ENCODE assay signal across 9 cellular contexts in genomic region chr3:190585771-190586630, GRCh38.
DNase-seq lines count a peak whose midpoint lies in the region; ATAC-seq and TF ChIP-seq lines count a peak whose summit lies in the region.
"Had no signal": no experiment of that assay in that cellular context is flagged by ENCODE, and none has a peak within 500 bp of the region (broad histone marks: within the 10 kb centered on the region; RNA-seq: fewer than 3 reads in every experiment).

No MANE protein-coding gene starts in this region.

- no peak overlapping the region for H3K4me3 ChIP-seq in right atrium auricular region

- no peaks in the 10 kb centered on the region for H3K27me3 Mint-ChIP-seq in activated CD8-positive, alpha-beta T cell treated with anti-CD3 and anti-CD28 coated beads, Interleukin-2, amount 10 ng/mL, durations not matched to agents 7 days and 5 days (ENCODE audit: low read depth)

- CTCF ChIA-PET in activated CD8-positive, alpha-beta T cell treated with anti-CD3 and anti-CD28 coated beads, Interleukin-2, amount 10 ng/mL, durations not matched to agents 7 days and 5 days (lab: Charles Lee), result interaction anchor here (1.0 to 1.9 kb wide), 3 partner anchors 20 to 111 kb away, joined by 3 to 7 read pairs (median 6); no protein-coding TSS in a partner anchor

- H3K27ac ChIP-seq in right atrium auricular region, result peak overlapping the region in 1 of 2 donors; percentile 9

- TF ChIP-seq CTCF in right atrium auricular region (IDR thresholded peaks at IDR 0.05), result no peak

- peaks cover 8% of the 10 kb centered on the region for H3K36me3 Mint-ChIP-seq in activated CD8-positive, alpha-beta T cell treated with anti-CD3 and anti-CD28 coated beads, Interleukin-2, amount 10 ng/mL, durations not matched to agents 7 days and 5 days (ENCODE audit: low read depth)
- H3K36me3 Mint-ChIP-seq: brain had no signal

- ATAC-seq in activated CD8-positive, alpha-beta T cell treated with anti-CD3 and anti-CD28 coated beads, Interleukin-2, amount 10 ng/mL, durations not matched to agents 7 days and 5 days, result peak; percentile 70
- no peak for ATAC-seq in GM21360 (IDR thresholded peaks at IDR 0.05; ENCODE audit: unreplicated experiment)

- POLR2A ChIA-PET in activated CD8-positive, alpha-beta T cell treated with anti-CD3 and anti-CD28 coated beads, Interleukin-2, amount 10 ng/mL, durations not matched to agents 7 days and 5 days (lab: Charles Lee), result interaction anchor here (1.6 kb wide), 2 partner anchors 32 to 71 kb away, joined by 3 to 9 read pairs; no protein-coding TSS in a partner anchor

- peaks cover 29% of the 10 kb centered on the region for H3K4me1 Mint-ChIP-seq in activated CD8-positive, alpha-beta T cell treated with anti-CD3 and anti-CD28 coated beads, Interleukin-2, amount 10 ng/mL, durations not matched to agents 7 days and 5 days (ENCODE audit: low read depth)

- H3K4me3 Mint-ChIP-seq in activated CD8-positive, alpha-beta T cell treated with anti-CD3 and anti-CD28 coated beads, Interleukin-2, amount 10 ng/mL, durations not matched to agents 7 days and 5 days, result peak overlapping the region; percentile 38
- H3K4me3 Mint-ChIP-seq: brain had no signal

- no peaks in the 10 kb centered on the region for H3K9me3 ChIP-seq in right atrium auricular region

- no peaks in the 10 kb centered on the region for H3K27me3 ChIP-seq in right atrium auricular region

- peak; percentile 66 for DNase-seq in activated CD8-positive, alpha-beta memory T cell treated with anti-CD3 and anti-CD28 coated beads for 24 hours
- no peak for DNase-seq in activated CD8-positive, alpha-beta memory T cell treated with anti-CD3 and anti-CD28 coated beads, Interleukin-2, amount 50 U/mL, for 48 hours
- DNase-seq in M059J (ENCODE audit: low read depth) (peak; percentile 99), right atrium auricular region (ENCODE audit: low spot score) (peak; percentile 65), Kasumi-1 (lab: John Stamatoyannopoulos, UW) (no peak)
- peak; percentile 41 for DNase-seq in activated CD8-positive, alpha-beta T cell treated with anti-CD3 and anti-CD28 coated beads, Interleukin-2, amount 10 ng/mL, durations not matched to agents 7 days and 5 days
- DNase-seq in stimulated activated CD4-positive, alpha-beta T cell treated with anti-CD3 and anti-CD28 coated beads, Interleukin-2, amount 100 ng/mL, for 4 hours (ENCODE audit: low read depth), result peak; percentile 33

- no peaks in the 10 kb centered on the region for H3K9me3 Mint-ChIP-seq in activated CD8-positive, alpha-beta T cell treated with anti-CD3 and anti-CD28 coated beads, Interleukin-2, amount 10 ng/mL, durations not matched to agents 7 days and 5 days (ENCODE audit: insufficient read depth)
- H3K9me3 Mint-ChIP-seq: brain had no signal

- H3K27ac Mint-ChIP-seq in activated CD8-positive, alpha-beta T cell treated with anti-CD3 and anti-CD28 coated beads, Interleukin-2, amount 10 ng/mL, durations not matched to agents 7 days and 5 days, result peak overlapping the region; percentile 72

- peaks cover 0 to 25% of the 10 kb centered on the region in 2 donors for H3K4me1 ChIP-seq in right atrium auricular region

- no peaks in the 10 kb centered on the region for H3K36me3 ChIP-seq in right atrium auricular region

Comparison
In these comparisons a context has a peak if more than half of its experiments do, and no peak if none do; other contexts are left out.
1. DNase-seq: peak in activated CD8-positive, alpha-beta memory T cell treated with anti-CD3 and anti-CD28 coated beads for 24 hours (single experiment), M059J (single experiment), activated CD8-positive, alpha-beta T cell treated with anti-CD3 and anti-CD28 coated beads, Interleukin-2, amount 10 ng/mL, durations not matched to agents 7 days and 5 days (single experiment), right atrium auricular region (single experiment) and stimulated activated CD4-positive, alpha-beta T cell treated with anti-CD3 and anti-CD28 coated beads, Interleukin-2, amount 100 ng/mL, for 4 hours (single experiment); none in activated CD8-positive, alpha-beta memory T cell treated with anti-CD3 and anti-CD28 coated beads, Interleukin-2, amount 50 U/mL, for 48 hours (single experiment) and Kasumi-1 (0 of 2).